13 cellular contexts compared by ENCODE assay signal in the genomic region with DNA sequence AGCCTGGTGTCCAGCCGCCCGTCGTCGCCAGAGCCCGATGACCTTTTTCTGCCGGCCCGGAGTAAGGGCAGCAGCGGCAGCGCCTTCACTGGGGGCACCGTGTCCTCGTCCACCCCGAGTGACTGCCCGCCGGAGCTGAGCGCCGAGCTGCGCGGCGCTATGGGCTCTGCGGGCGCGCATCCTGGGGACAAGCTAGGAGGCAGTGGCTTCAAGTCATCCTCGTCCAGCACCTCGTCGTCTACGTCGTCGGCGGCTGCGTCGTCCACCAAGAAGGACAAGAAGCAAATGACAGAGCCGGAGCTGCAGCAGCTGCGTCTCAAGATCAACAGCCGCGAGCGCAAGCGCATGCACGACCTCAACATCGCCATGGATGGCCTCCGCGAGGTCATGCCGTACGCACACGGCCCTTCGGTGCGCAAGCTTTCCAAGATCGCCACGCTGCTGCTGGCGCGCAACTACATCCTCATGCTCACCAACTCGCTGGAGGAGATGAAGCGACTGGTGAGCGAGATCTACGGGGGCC. TPM values are rescaled to one million over a fixed set of nuclear protein-coding genes. Genes with fewer than 3 reads are reported as not detected.
A peak's percentile ranks its signal among the peaks of the same experiment; 100 is the strongest.
DNase-seq lines count a peak whose midpoint lies in the region; ATAC-seq and TF ChIP-seq lines count a peak whose summit lies in the region.
"Had no signal": no experiment of that assay in that cellular context is flagged by ENCODE, and none has a peak within 500 bp of the region (broad histone marks: within the 10 kb centered on the region; RNA-seq: fewer than 3 reads in every experiment).

No MANE protein-coding gene starts in this region.

- H3K9me3 Mint-ChIP-seq in neural progenitor cell: peaks cover 8% of the 10 kb centered on the region

- H3K27ac ChIP-seq in HUES6 (ENCODE audit: low read depth, low read length) (no peak overlapping the region), coronary artery (no peak overlapping the region), neural progenitor cell (no peak overlapping the region)
- H3K27ac ChIP-seq: Peyer's patch had no signal

- H2AFZ ChIP-seq in neural progenitor cell (replicated peaks): peak overlapping the region; percentile 27

- H3K4me3 ChIP-seq in HUES6 (ENCODE audit: low read depth, low read length) (peak overlapping the region; percentile 53), coronary artery (peak overlapping the region; percentile 15), neural progenitor cell (no peak overlapping the region)
- H3K4me3 ChIP-seq: Peyer's patch had no signal

- H3K4me3 Mint-ChIP-seq in neural progenitor cell: peak overlapping the region; percentile 88

- H3K4me1 Mint-ChIP-seq in neural progenitor cell: peaks cover 35% of the 10 kb centered on the region

- TF ChIP-seq CTCF in coronary artery (IDR thresholded peaks at IDR 0.05) (no peak), neural progenitor cell (IDR thresholded peaks at IDR 0.05) (no peak)

- peaks cover 34% of the 10 kb centered on the region for H3F3A ChIP-seq in neural progenitor cell (ENCODE audit: low read depth)

- no peak overlapping the region for H3K27ac Mint-ChIP-seq in neural progenitor cell

- H3K9ac ChIP-seq in HUES6 (ENCODE audit: low read length) (no peak overlapping the region), neural progenitor cell (no peak overlapping the region)

- H3K36me3 ChIP-seq in HUES6 (ENCODE audit: control insufficient read depth, insufficient read depth, low read length) (no peaks in the 10 kb centered on the region), neural progenitor cell (no peaks in the 10 kb centered on the region)
- H3K36me3 ChIP-seq: Peyer's patch had no signal

- H3K9me3 ChIP-seq in HUES6 (ENCODE audit: control insufficient read depth, insufficient read depth, low read depth, low read length) (no peaks in the 10 kb centered on the region), neural progenitor cell (ENCODE audit: low read depth) (no peaks in the 10 kb centered on the region)
- H3K9me3 ChIP-seq: Peyer's patch had no signal

- H3K27me3 Mint-ChIP-seq in neural progenitor cell (ENCODE audit: insufficient read depth, low read depth): peaks cover 75% of the 10 kb centered on the region

- H3K79me2 ChIP-seq in neural progenitor cell (ENCODE audit: low read depth): no peaks in the 10 kb centered on the region

- no peak for ATAC-seq in HG03521 (IDR thresholded peaks at IDR 0.05; ENCODE audit: unreplicated experiment)

- H3K36me3 Mint-ChIP-seq in neural progenitor cell: peaks cover 4% of the 10 kb centered on the region

- H3K4me1 ChIP-seq in HUES6 (ENCODE audit: control insufficient read depth, insufficient read depth, low read length): peaks cover 49% of the 10 kb centered on the region
- H3K4me1 ChIP-seq in neural progenitor cell: peaks cover 18% of the 10 kb centered on the region

- H4K20me1 ChIP-seq in neural progenitor cell (ENCODE audit: low read depth): peaks cover 94% of the 10 kb centered on the region

- DNase-seq in Daoy (ENCODE audit: low read depth) (peak; percentile 51), coronary artery (ENCODE audit: low spot score) (no peak), neural progenitor cell (ENCODE audit: low spot score) (peak; percentile 70), H4 (ENCODE audit: low spot score) (no peak), OCI-M1 (lab: John Stamatoyannopoulos, UW) (no peak)
- DNase-seq in stimulated activated CD4-positive, alpha-beta T cell treated with anti-CD3 and anti-CD28 coated beads, Interleukin-4, amount 100 ng/mL, for 24 hours: no peak
- DNase-seq: activated gamma-delta T cell treated with Interleukin-2 at 50 U/mL for 16 hours; effector CD4-positive, alpha-beta T cell; EL; NCI-H187; Peyer's patch had no signal

- H3K27me3 ChIP-seq in HUES6 (ENCODE audit: control insufficient read depth, insufficient read depth, low read length): peaks cover 100% of the 10 kb centered on the region
- H3K27me3 ChIP-seq in neural progenitor cell: peaks cover 100% of the 10 kb centered on the region

- H3K4me2 ChIP-seq in neural progenitor cell: peak overlapping the region; percentile 23

RNA-seq across cellular contexts. Expression of a gene that starts 1.2 kb away (rescaled TPM):
- 1.3 and 3.1 TPM in 2 replicates for total RNA-seq in Daoy (2014; rRNA removed; shearing (Covaris generic))
- total RNA-seq in neural progenitor cell (ENCODE audit: low replicate concordance): 0.15 TPM in 1 of 2 replicates, not detected in the other
- total RNA-seq in H4 (2014; rRNA removed; shearing (Covaris generic)): 1.5 and 1.7 TPM in 2 replicates
- total RNA-seq: Peyer's patch had no signal

RNA-seq across cellular contexts. Expression of a gene that starts 43.0 kb away (rescaled TPM):
- not detected in 2 replicates for total RNA-seq in Daoy (2014; rRNA removed; shearing (Covaris generic))
- not detected in 2 replicates for total RNA-seq in neural progenitor cell (ENCODE audit: low replicate concordance)
- not detected in 2 replicates for total RNA-seq in H4 (2014; rRNA removed; shearing (Covaris generic))
- total RNA-seq: Peyer's patch had no signal

Comparison
In these comparisons a context has a peak if more than half of its experiments do, and no peak if none do; other contexts are left out.
1. DNase-seq: peak in Daoy (single experiment) and neural progenitor cell (single experiment); none in coronary artery (single experiment), H4 (single experiment), OCI-M1 (single experiment) and stimulated activated CD4-positive, alpha-beta T cell treated with anti-CD3 and anti-CD28 coated beads, Interleukin-4, amount 100 ng/mL, for 24 hours (single experiment).